Comparison of ENCODE assay signal across 18 cellular contexts in genomic region chr20:10639051-10639761, GRCh38. TPM values are rescaled to one million over a fixed set of nuclear protein-coding genes. Genes with fewer than 3 reads are reported as not detected.
DNase-seq lines count a peak whose midpoint lies in the region; ATAC-seq, FAIRE-seq and TF ChIP-seq lines count a peak whose summit lies in the region.
"Had no signal": no experiment of that assay in that cellular context is flagged by ENCODE, and none has a peak within 500 bp of the region (broad histone marks: within the 10 kb centered on the region; RNA-seq: fewer than 3 reads in every experiment).

No MANE protein-coding gene starts in this region.

- H3K79me2 ChIP-seq in H9 (ENCODE audit: insufficient read depth, low read length) (no peaks in the 10 kb centered on the region), GM12878 (ENCODE audit: control insufficient read depth, insufficient read depth, low read length) (no peaks in the 10 kb centered on the region)

- H3K23ac ChIP-seq in H9 (ENCODE audit: insufficient read length, low read depth, low read length), result no peak overlapping the region

- no peaks in the 10 kb centered on the region for H3K23me2 ChIP-seq in H9 (ENCODE audit: insufficient read length, low read depth, low read length, poor library complexity, severe bottlenecking)

- RAD21 ChIA-PET in GM12878 (lab: Charles Lee; ENCODE audit: unreplicated experiment), result no interaction called here

- no peak overlapping the region for H3T11ph ChIP-seq in H9 (ENCODE audit: low read length)

- peaks cover 7 to 9% of the 10 kb centered on the region in 2 experiments; a peak in 3 of 4 replicates for H3K36me3 ChIP-seq in GM12878 (ENCODE audit: control insufficient read depth in 2 of 2, insufficient read depth in 2 of 2, low read length in 1 of 2)
- peaks cover 0 to 19% of the 10 kb centered on the region in 2 donors for H3K36me3 ChIP-seq in gastrocnemius medialis

- peaks cover 41 to 73% (median 57%) of the 10 kb centered on the region in 3 experiments for H3K36me3 Mint-ChIP-seq in H9 (ENCODE audit: insufficient read depth in 1 of 3, low read depth in 3 of 3)

- TSS peak; percentile 56 for BruUV-seq in GM12878 (replicated peaks; lab: Mats Ljungman, UMichigan)

- H3K27ac ChIP-seq in H9 (ENCODE audit: insufficient read length, low read depth, low read length) (no peak overlapping the region), GM12878 (ENCODE audit: control insufficient read depth, insufficient read depth) (no peak overlapping the region), right cardiac atrium (ENCODE audit: low read length) (peak overlapping the region; percentile 19), gastrocnemius medialis (peak overlapping the region; percentile 44 to 54 (median 48))

- no peak overlapping the region for H4K8ac ChIP-seq in H9 (replicated peaks; ENCODE audit: insufficient read length, low read depth, low read length)

- SMC1A ChIA-PET in GM12878 (lab: Charles Lee; ENCODE audit: uncharacterized antibody, unreplicated experiment), result interaction anchor here (1.5 kb wide), 1 partner anchor 10 kb away, joined by 5 read pairs; no protein-coding TSS in a partner anchor

- no peak overlapping the region for H2BK5ac ChIP-seq in H9 (ENCODE audit: insufficient read length, low read length)

- H3K9me3 Mint-ChIP-seq in H9, result no peaks in the 10 kb centered on the region

- H3K27me3 Mint-ChIP-seq in H9 (ENCODE audit: low read depth), result no peaks in the 10 kb centered on the region; the same call in none of the 2 replicates

- in situ Hi-C loops in GM12878 (cut with MboI) (no loop called here), gastrocnemius medialis (cut with MboI; ENCODE audit: low sequenced_read_pairs in 4 of 4) (no loop called here)

- no CpG with 5 or more reads among the region's 24 CpGs for WGBS in H9 (ENCODE audit: extremely low coverage, insufficient read length, low lambda C conversion rate)
- WGBS in GM12878 (ENCODE audit: insufficient coverage, insufficient replicate concordance, low lambda C conversion rate, missing lambda C conversion rate), result 87% methylated on average over 24 of the region's 24 CpGs
- WGBS in right cardiac atrium, result 80% methylated on average over 24 of the region's 24 CpGs

- H2BK20ac ChIP-seq in H9 (ENCODE audit: low read depth, low read length, poor library complexity, severe bottlenecking), result no peak overlapping the region

- POLR2A ChIA-PET in GM12878 (lab: Charles Lee), result no interaction called here

- no peak overlapping the region for H2BK12ac ChIP-seq in H9 (ENCODE audit: insufficient read length, low read depth, low read length)

- H2BK120ac ChIP-seq in H9 (ENCODE audit: low read depth, low read length, poor library complexity, severe bottlenecking), result no peak overlapping the region

- no peaks in the 10 kb centered on the region for H4K20me1 ChIP-seq in H9 (ENCODE audit: control insufficient read depth, insufficient read depth, insufficient read length)
- no peaks in the 10 kb centered on the region for H4K20me1 ChIP-seq in GM12878 (ENCODE audit: control insufficient read depth, insufficient read depth)

- H3K14ac ChIP-seq in H9 (ENCODE audit: insufficient read depth, low read length), result no peak overlapping the region

- CTCF ChIA-PET in GM12878 (lab: Yijun Ruan, JAX), result no interaction called here

- H2AK5ac ChIP-seq in H9 (ENCODE audit: insufficient read length, low read length), result no peak overlapping the region

- no peak for DNase-seq in H9
- no peak for DNase-seq in GM12878 (ENCODE audit: low read depth, low spot score)
- DNase-seq in right cardiac atrium, result no peak
- DNase-seq in gastrocnemius medialis, result no peak
- no peak for DNase-seq in COLO668 (lab: John Stamatoyannopoulos, UW; ENCODE audit: unreplicated experiment)
- DNase-seq in NCI-H345 (lab: John Stamatoyannopoulos, UW), result no peak
- DNase-seq in SHP77 (lab: John Stamatoyannopoulos, UW), result no peak
- DNase-seq: activated CD4-positive, CD25-positive, alpha-beta regulatory T cell; activated effector memory CD4-positive, alpha-beta T cell treated with anti-CD3 and anti-CD28 coated beads, Interleukin-2, amount 50 U/mL, for 16 hours; amniotic stem cell; COR-L47; NCI-H69; stimulated activated naive CD4-positive, alpha-beta T cell; T-helper 1 cell had no signal

- H3K4me1 ChIP-seq in H9 (ENCODE audit: insufficient read depth, low read length), result peaks cover 6% of the 10 kb centered on the region; the same call in 1 of the 2 replicates
- H3K4me1 ChIP-seq in GM12878 (ENCODE audit: control insufficient read depth, insufficient read depth, low read length), result peaks cover 5% of the 10 kb centered on the region
- H3K4me1 ChIP-seq in right cardiac atrium (ENCODE audit: control insufficient read depth, insufficient read depth, low read length), result peaks cover 20% of the 10 kb centered on the region
- H3K4me1 ChIP-seq in gastrocnemius medialis, result peaks cover 17 to 21% of the 10 kb centered on the region in 2 donors

- TF ChIP-seq CTCF in H9 (conservative IDR thresholded peaks at IDR 0.05), result no peak
- no peak for TF ChIP-seq CTCF in GM12878 (IDR thresholded peaks at IDR 0.05 in 2 of 3, conservative IDR thresholded peaks at IDR 0.05 in 1 of 3; ENCODE audit: control insufficient read depth in 2 of 3, extremely low read depth in 1 of 3, insufficient read depth in 1 of 3, low read depth in 3 of 3, low read length in 3 of 3)
- TF ChIP-seq CTCF in gastrocnemius medialis (IDR thresholded peaks at IDR 0.05 in 4 of 5, conservative IDR thresholded peaks at IDR 0.05 in 1 of 5), result no peak

- no peak for FAIRE-seq in GM12878 (lab: Jason Lieb, UNC)
- FAIRE-seq: GM12891 had no signal

- no peak for TF ChIP-seq RAD21 in GM12878 (IDR thresholded peaks at IDR 0.05; ENCODE audit: insufficient read depth, low read depth, low read length)

- H2BK15ac ChIP-seq in H9 (ENCODE audit: low read depth, low read length), result no peak overlapping the region

- H4K5ac ChIP-seq in H9 (ENCODE audit: insufficient read length, low read depth, low read length), result no peak overlapping the region

- H3K4ac ChIP-seq in H9 (ENCODE audit: low read depth, low read length), result no peak overlapping the region

- H3K27ac Mint-ChIP-seq in H9, result peak overlapping the region in 2 of 3 experiments; percentile 28 to 66; a peak in 4 of 7 replicates

- no peak overlapping the region for H2AFZ ChIP-seq in H9 (ENCODE audit: low read length)
- no peak overlapping the region for H2AFZ ChIP-seq in GM12878 (ENCODE audit: control insufficient read depth, low read depth, low read length)

- H3K9me3 ChIP-seq in H9 (ENCODE audit: control insufficient read depth, low read depth, low read length) (no peaks in the 10 kb centered on the region), GM12878 (replicated peaks; ENCODE audit: control insufficient read depth, insufficient read depth, low read length) (no peaks in the 10 kb centered on the region), right cardiac atrium (ENCODE audit: control insufficient read depth, low read length) (no peaks in the 10 kb centered on the region), gastrocnemius medialis (no peaks in the 10 kb centered on the region)

- H3K9ac ChIP-seq in H9 (ENCODE audit: extremely low read depth, insufficient read length, low read length), result no peak overlapping the region
- H3K9ac ChIP-seq in GM12878 (ENCODE audit: control insufficient read depth, insufficient read depth, low read length), result no peak overlapping the region

- H3K4me2 ChIP-seq in H9 (ENCODE audit: insufficient read depth, insufficient read length, low read length), result no peak overlapping the region
- H3K4me2 ChIP-seq in GM12878 (ENCODE audit: control insufficient read depth, insufficient read depth), result no peak overlapping the region
- H3K4me2 ChIP-seq: smooth muscle cell had no signal

- H4K91ac ChIP-seq in H9 (ENCODE audit: insufficient read length, low read depth, low read length), result no peak overlapping the region

- no peak for ATAC-seq in GM12878
- no peak for ATAC-seq in right cardiac atrium
- ATAC-seq in gastrocnemius medialis, result no peak
- ATAC-seq in HG03159 (IDR thresholded peaks at IDR 0.05; ENCODE audit: unreplicated experiment), result no peak

- H3K18ac ChIP-seq in H9 (ENCODE audit: insufficient read length, low read depth, low read length), result no peak overlapping the region

- H3K4me3 ChIP-seq in GM12878 (no peak overlapping the region), right cardiac atrium (ENCODE audit: low read length) (no peak overlapping the region), gastrocnemius medialis (no peak overlapping the region)
- H3K4me3 ChIP-seq: smooth muscle cell had no signal

- no peak overlapping the region for H3K56ac ChIP-seq in H9 (ENCODE audit: insufficient read length, low read depth, low read length)

- no peaks in the 10 kb centered on the region for H3K79me1 ChIP-seq in H9 (ENCODE audit: insufficient read depth, low read depth, low read length, poor library complexity, severe bottlenecking)

- H3K4me3 Mint-ChIP-seq in H9, result no peak overlapping the region

- intact Hi-C loops in GM12878 (cut with micrococcal nuclease; ENCODE audit: unreplicated experiment), result no loop called here
- intact Hi-C loops in right cardiac atrium (cut with DNase I), result no loop called here
- intact Hi-C loops in gastrocnemius medialis (cut with DNase I; ENCODE audit: low total_unique reads), result no loop called here

- TF ChIP-seq EP300 in GM12878 (IDR thresholded peaks at IDR 0.05; ENCODE audit: borderline replicate concordance in 1 of 2, control insufficient read depth in 1 of 2, low read depth in 2 of 2, low read length in 2 of 2), result no peak

- H3K27me3 ChIP-seq in H9 (ENCODE audit: insufficient read depth, low read length) (no peaks in the 10 kb centered on the region), GM12878 (replicated peaks in 1 of 2; ENCODE audit: control insufficient read depth in 2 of 2, insufficient read depth in 2 of 2, low read length in 1 of 2) (no peaks in the 10 kb centered on the region), right cardiac atrium (ENCODE audit: control insufficient read depth, insufficient read depth) (no peaks in the 10 kb centered on the region), gastrocnemius medialis (no peaks in the 10 kb centered on the region)

- peaks cover 51 to 60% of the 10 kb centered on the region in 2 experiments for H3K4me1 Mint-ChIP-seq in H9

- TF ChIP-seq POLR2A in GM12878 (IDR thresholded peaks at IDR 0.05; ENCODE audit: low read depth, low read length) (no peak), gastrocnemius medialis (IDR thresholded peaks at IDR 0.05) (no peak)

RNA-seq across cellular contexts. Expression of gene JAG1, which starts 34.6 kb away (rescaled TPM):
- total RNA-seq in H9 (2021), result 54.0 and 58.1 TPM in 2 replicates
- 19.2 and 20.7 TPM in 2 replicates for total RNA-seq in GM12878 (2013; cell fraction: nucleolus; rRNA removed)
- total RNA-seq in GM12878 (2014; rRNA removed), result 2.1 and 2.5 TPM in 2 replicates
- total RNA-seq in GM12878 (2014; rRNA removed; fragmentation: Illumina TruSeq; extraction: Trizol), result 1.3 TPM in 2 replicates
- total RNA-seq in GM12878 (2021), result 3.1 and 3.2 TPM in 2 replicates
- polyA plus RNA-seq in GM12878 (2011; ENCODE audit: low read depth), result 0.98 TPM
- 5.0 and 6.9 TPM in 2 replicates for polyA plus RNA-seq in GM12878 (2011; rRNA removed)
- 6.0 and 8.3 TPM in 2 replicates for polyA plus RNA-seq in GM12878 (2011; cell fraction: cytosol; rRNA removed)
- polyA plus RNA-seq in GM12878 (2011; cell fraction: nucleus; rRNA removed), result 25.9 and 26.5 TPM in 2 replicates
- polyA plus RNA-seq in GM12878 (2012), result 2.4 and 5.1 TPM in 2 replicates
- polyA plus RNA-seq in GM12878 (2014; fragmentation: Illumina TruSeq; extraction: Trizol), result 1.4 and 2.2 TPM in 2 replicates
- polyA plus RNA-seq in GM12878 (2014; fragmentation: Nextera tagmentation; extraction: Ambion mirVana), result 1 to 10 TPM in 1 of 2 experiments, under 1 TPM in 1; 0.66 to 1.0 TPM
- polyA plus RNA-seq in GM12878 (2014; rRNA removed), result 2.0 and 2.2 TPM in 2 replicates
- polyA plus RNA-seq in GM12878 (2016; fragmentation: Nextera tagmentation; extraction: Ambion mirVana), result 1 to 10 TPM; 1.1 to 1.6 TPM
- 23.6 and 27.0 TPM in 2 replicates for polyA minus RNA-seq in GM12878 (2011; rRNA and poly(A)+ RNA removed)
- 7.1 and 8.8 TPM in 2 replicates for polyA minus RNA-seq in GM12878 (2011; cell fraction: cytosol; rRNA and poly(A)+ RNA removed)
- 21.8 and 23.7 TPM in 2 replicates for polyA minus RNA-seq in GM12878 (2011; cell fraction: nucleus; rRNA and poly(A)+ RNA removed)
- 10 to 100 TPM; 23.2 to 33.6 (median 30.0) TPM for total RNA-seq in right cardiac atrium
- 12.2 TPM for polyA plus RNA-seq in right cardiac atrium
- 10 to 100 TPM; 10.3 to 19.6 (median 13.2) TPM for total RNA-seq in gastrocnemius medialis
- total RNA-seq: G401 had no signal

Comparison
In these comparisons a context has a peak if more than half of its experiments do, and no peak if none do; other contexts are left out.
1. H3K27ac ChIP-seq: peak in right cardiac atrium (single experiment) and gastrocnemius medialis (4 of 4); none in H9 (single experiment) and GM12878 (single experiment).